In the genomic region with DNA sequence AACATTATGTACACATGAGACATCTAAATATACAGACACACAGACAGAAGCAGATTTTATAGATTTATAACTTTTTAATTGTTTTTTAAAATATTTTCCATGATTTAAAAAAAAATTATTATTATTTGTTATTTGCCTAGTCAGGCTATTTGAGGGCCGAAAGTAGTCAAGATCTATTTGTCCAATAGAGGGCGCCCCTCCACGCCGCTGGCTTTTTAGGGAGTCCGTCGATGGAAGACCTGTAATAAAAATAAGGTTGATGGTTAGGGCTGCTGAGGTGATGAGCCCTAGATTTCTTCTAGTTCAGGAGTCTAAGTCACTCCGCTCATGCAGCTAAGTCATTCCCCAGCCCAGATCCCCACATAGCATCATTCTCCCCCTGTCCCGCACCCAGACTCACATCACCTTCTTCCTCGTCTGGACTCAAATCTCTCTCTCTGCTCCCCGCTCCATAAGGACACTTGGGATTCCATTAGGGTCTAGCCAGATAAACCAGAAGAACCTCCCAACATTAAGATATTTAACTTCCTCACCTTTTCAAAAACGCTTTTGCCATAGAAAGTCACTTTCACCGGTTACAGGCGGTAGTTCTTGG, we compare ENCODE assay signal across 8 cellular contexts. TPM values are rescaled to one million over a fixed set of nuclear protein-coding genes. Genes with fewer than 3 reads are reported as not detected.
DNase-seq lines count a peak whose midpoint lies in the region; ATAC-seq and TF ChIP-seq lines count a peak whose summit lies in the region.

No MANE protein-coding gene starts in this region.

- peak in 1 of 2 experiments; percentile 76 for DNase-seq in HL-60 (ENCODE audit: low read depth in 1 of 2, low spot score in 1 of 2)
- DNase-seq in T-helper 9 cell: peak; percentile 73
- peak; percentile 5 for DNase-seq in astrocyte of the hippocampus (ENCODE audit: low read depth, low spot score)
- DNase-seq in left colon: peak in 1 of 2 donors; percentile 73
- DNase-seq in stimulated activated CD8-positive, alpha-beta memory T cell treated with anti-CD3 and anti-CD28 coated beads, Interleukin-4, amount 100 ng/mL, for 1 hour (ENCODE audit: low read depth in 2 of 2, low spot score in 1 of 2): peak; percentile 58 to 70
- no peak for DNase-seq in NCI-H345 (lab: John Stamatoyannopoulos, UW)

- H3K27ac ChIP-seq in BLaER1 treated with 17β-estradiol and CSF1 and Interleukin-3, amounts not matched to agents 10 nM and 100 nM: no peak overlapping the region
- H3K27ac ChIP-seq in HL-60 (replicated peaks): no peak overlapping the region

- peaks cover 0 to 14% (median under 1%) of the 10 kb centered on the region in 11 experiments; a peak in 4 of 22 replicates for H3K36me3 ChIP-seq in BLaER1 treated with 17β-estradiol and CSF1 and Interleukin-3, amounts not matched to agents 10 nM and 100 nM

- no peaks in the 10 kb centered on the region for H4K20me1 ChIP-seq in BLaER1 treated with 17β-estradiol and CSF1 and Interleukin-3, amounts not matched to agents 10 nM and 100 nM

- TF ChIP-seq CTCF in HL-60 (IDR thresholded peaks at IDR 0.05; ENCODE audit: insufficient read depth, low read length): peak; percentile 47

- no peak overlapping the region; a peak in 1 of 22 replicates for H3K9ac ChIP-seq in BLaER1 treated with 17β-estradiol and CSF1 and Interleukin-3, amounts not matched to agents 10 nM and 100 nM

- H3K4me3 ChIP-seq in BLaER1 treated with 17β-estradiol and CSF1 and Interleukin-3, amounts not matched to agents 10 nM and 100 nM: no peak overlapping the region
- H3K4me3 ChIP-seq in HL-60 (replicated peaks; ENCODE audit: insufficient read depth, low read length): no peak overlapping the region

- H3K9me3 ChIP-seq in BLaER1 treated with 17β-estradiol and CSF1 and Interleukin-3, amounts not matched to agents 10 nM and 100 nM (replicated peaks in 1 of 11): peaks cover 3 to 27% (median 17%) of the 10 kb centered on the region in 11 experiments; a peak in 19 of 22 replicates

- H3K4me2 ChIP-seq in BLaER1 treated with 17β-estradiol and CSF1 and Interleukin-3, amounts not matched to agents 10 nM and 100 nM: peak overlapping the region in 10 of 11 experiments; percentile 31 to 68 (median 38); a peak in 14 of 22 replicates

- intact Hi-C loops in left colon (cut with DNase I, micrococcal nuclease): no loop called here

- H3K4me1 ChIP-seq in BLaER1 treated with 17β-estradiol and CSF1 and Interleukin-3, amounts not matched to agents 10 nM and 100 nM: peaks cover 42 to 55% (median 50%) of the 10 kb centered on the region in 10 experiments

- H3K27me3 ChIP-seq in BLaER1 treated with 17β-estradiol and CSF1 and Interleukin-3, amounts not matched to agents 10 nM and 100 nM: no peaks in the 10 kb centered on the region
- H3K27me3 ChIP-seq in HL-60 (ENCODE audit: insufficient read depth, poor library complexity, severe bottlenecking): no peaks in the 10 kb centered on the region

- peak; percentile 34 for ATAC-seq in left colon
- no peak for ATAC-seq in GM18498 (IDR thresholded peaks at IDR 0.05; ENCODE audit: unreplicated experiment)

RNA-seq across cellular contexts. Expression of a gene that starts 33.9 kb away (rescaled TPM):
- total RNA-seq in left colon: 1 to 10 TPM in 1 of 2 donors, not detected in 1; 1.5 TPM
